Comparison of ENCODE assay signal across 18 cellular contexts in genomic region chr4:16360694-16361262, GRCh38.
"Had no signal": no experiment of that assay in that cellular context is flagged by ENCODE, and none has a peak within 500 bp of the region (broad histone marks: within the 10 kb centered on the region; RNA-seq: fewer than 3 reads in every experiment).

No MANE protein-coding gene starts in this region.

- H3K27ac ChIP-seq: foreskin keratinocyte, neutrophil had no signal

- H3K4me1 Mint-ChIP-seq: activated CD4-positive, alpha-beta T cell treated with anti-CD3 and anti-CD28 coated beads, Interleukin-2, amount 10 ng/mL, durations not matched to agents 24 days and 14 days; memory B cell; naive thymus-derived CD8-positive, alpha-beta T cell had no signal

- H3K27me3 Mint-ChIP-seq: activated CD4-positive, alpha-beta T cell treated with anti-CD3 and anti-CD28 coated beads, Interleukin-2, amount 10 ng/mL, durations not matched to agents 24 days and 14 days; dendritic cell treated with granulocyte-macrophage colony-stimulating factor and Interleukin-4, amounts not matched to agents 40 ng/mL and 50 ng/mL, for 4 days; memory B cell had no signal

- H3K9me3 Mint-ChIP-seq: activated CD4-positive, alpha-beta T cell treated with anti-CD3 and anti-CD28 coated beads, Interleukin-2, amount 10 ng/mL, durations not matched to agents 24 days and 14 days; activated naive CD4-positive, alpha-beta T cell treated with anti-CD3 and anti-CD28 coated beads, Interleukin-2, amount 50 U/mL, for 72 hours; dendritic cell treated with granulocyte-macrophage colony-stimulating factor and Interleukin-4, amounts not matched to agents 40 ng/mL and 50 ng/mL, for 4 days had no signal

- H3K36me3 Mint-ChIP-seq: activated naive CD4-positive, alpha-beta T cell treated with anti-CD3 and anti-CD28 coated beads, Interleukin-2, amount 50 U/mL, for 72 hours; naive thymus-derived CD8-positive, alpha-beta T cell had no signal

- DNase-seq: activated CD4-positive, alpha-beta T cell treated with anti-CD3 and anti-CD28 coated beads, Interleukin-2, amount 10 ng/mL, durations not matched to agents 24 days and 14 days; activated CD4-positive, CD25-positive, alpha-beta regulatory T cell; activated CD8-positive, alpha-beta memory T cell treated with anti-CD3 and anti-CD28 coated beads, Interleukin-2, amount 50 U/mL, for 4 hours; activated CD8-positive, alpha-beta T cell treated with anti-CD3 and anti-CD28 coated beads, Interleukin-2, amount 10 ng/mL, durations not matched to agents 7 days and 5 days; activated effector memory CD4-positive, alpha-beta T cell treated with anti-CD3 and anti-CD28 coated beads, Interleukin-2, amount 50 U/mL, for 16 hours; activated T-cell treated with anti-CD3 and anti-CD28 coated beads, Interleukin-2, amount 50 U/mL, for 48 hours; effector memory CD4-positive, alpha-beta T cell; foreskin keratinocyte; glutamatergic neuron; hypothalamus; left ventricle myocardium superior; naive thymus-derived CD8-positive, alpha-beta T cell; stimulated activated CD4-positive, alpha-beta T cell treated with anti-CD3 and anti-CD28 coated beads, Interleukin-12 subunit alpha, Interleukin-12 subunit beta, amount 100 ng/mL, for 4 hours; stimulated activated CD4-positive, alpha-beta T cell treated with anti-CD3 and anti-CD28 coated beads, Interleukin-2, amount 100 ng/mL, for 24 hours had no signal

- H3K9me3 ChIP-seq: neutrophil had no signal

- H3K27ac Mint-ChIP-seq: activated CD4-positive, alpha-beta T cell treated with anti-CD3 and anti-CD28 coated beads, Interleukin-2, amount 10 ng/mL, durations not matched to agents 24 days and 14 days; activated CD8-positive, alpha-beta T cell treated with anti-CD3 and anti-CD28 coated beads, Interleukin-2, amount 10 ng/mL, durations not matched to agents 7 days and 5 days; activated naive CD4-positive, alpha-beta T cell treated with anti-CD3 and anti-CD28 coated beads, Interleukin-2, amount 50 U/mL, for 72 hours; dendritic cell treated with granulocyte-macrophage colony-stimulating factor and Interleukin-4, amounts not matched to agents 40 ng/mL and 50 ng/mL, for 4 days; memory B cell had no signal

- H3K4me3 Mint-ChIP-seq: activated CD4-positive, alpha-beta T cell treated with anti-CD3 and anti-CD28 coated beads, Interleukin-2, amount 10 ng/mL, durations not matched to agents 24 days and 14 days; activated CD8-positive, alpha-beta T cell treated with anti-CD3 and anti-CD28 coated beads, Interleukin-2, amount 10 ng/mL, durations not matched to agents 7 days and 5 days; dendritic cell treated with granulocyte-macrophage colony-stimulating factor and Interleukin-4, amounts not matched to agents 40 ng/mL and 50 ng/mL, for 4 days; memory B cell; naive thymus-derived CD8-positive, alpha-beta T cell had no signal

- H3K36me3 ChIP-seq: neutrophil had no signal

- ATAC-seq: activated CD8-positive, alpha-beta T cell treated with anti-CD3 and anti-CD28 coated beads, Interleukin-2, amount 10 ng/mL, durations not matched to agents 7 days and 5 days; activated naive CD4-positive, alpha-beta T cell treated with anti-CD3 and anti-CD28 coated beads, Interleukin-2, amount 50 U/mL, for 72 hours; foreskin keratinocyte; left ventricle myocardium superior; naive thymus-derived CD8-positive, alpha-beta T cell had no signal

- H3K4me1 ChIP-seq: foreskin keratinocyte had no signal

- H3K27me3 ChIP-seq: foreskin keratinocyte, neutrophil had no signal
